33 cellular contexts compared by ENCODE assay signal in the genomic region with DNA sequence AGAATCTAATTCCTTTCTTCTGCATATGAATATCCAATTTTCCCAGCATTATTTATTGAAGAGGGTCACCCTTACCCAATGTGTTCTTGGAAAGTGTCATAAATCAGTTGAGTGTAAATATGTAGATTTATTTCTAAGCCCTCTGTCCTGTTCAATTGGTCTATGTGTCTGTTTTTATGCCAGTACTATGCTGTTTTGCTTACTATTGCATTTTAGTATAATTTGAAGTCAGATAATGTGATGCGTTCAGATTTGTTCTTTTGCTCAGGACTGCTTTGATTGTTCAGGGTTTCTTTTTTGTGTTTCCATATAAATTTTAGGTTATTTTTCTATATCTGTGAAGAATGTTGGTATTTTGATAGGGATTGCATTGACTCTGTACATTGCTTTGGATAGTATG.
"Had no signal": no experiment of that assay in that cellular context is flagged by ENCODE, and none has a peak within 500 bp of the region (broad histone marks: within the 10 kb centered on the region; RNA-seq: fewer than 3 reads in every experiment).

No MANE protein-coding gene starts in this region.

- DNase-seq: activated effector memory CD4-positive, alpha-beta T cell treated with anti-CD3 and anti-CD28 coated beads, Interleukin-2, amount 50 U/mL, for 16 hours; activated effector memory CD4-positive, alpha-beta T cell treated with Interleukin-2 at 50 U/mL for 16 hours; activated gamma-delta T cell; activated gamma-delta T cell treated with Interleukin-2 at 50 U/mL for 16 hours; activated naive CD4-positive, alpha-beta T cell; activated naive CD4-positive, alpha-beta T cell treated with anti-CD3 and anti-CD28 coated beads for 36 hours; activated naive CD4-positive, alpha-beta T cell treated with anti-CD3 and anti-CD28 coated beads, Interleukin-2, amount 10 ng/mL, durations not matched to agents 7 days and 5 days; activated naive CD4-positive, alpha-beta T cell treated with anti-CD3 and anti-CD28 coated beads, Interleukin-2, amount 50 U/mL, for 16 hours; activated naive CD4-positive, alpha-beta T cell treated with Interleukin-2 at 50 U/mL for 16 hours; activated naive CD8-positive, alpha-beta T cell treated with anti-CD3 and anti-CD28 coated beads for 36 hours; activated naive CD8-positive, alpha-beta T cell treated with anti-CD3 and anti-CD28 coated beads, Interleukin-2, amount 10 ng/mL, durations not matched to agents 7 days and 5 days; activated naive CD8-positive, alpha-beta T cell treated with anti-CD3 and anti-CD28 coated beads, Interleukin-2, amount 50 U/mL, for 24 hours; activated T-cell treated with anti-CD3 and anti-CD28 coated beads, Interleukin-2, amount 50 U/mL, for 24 hours; activated T-cell treated with anti-CD3 and anti-CD28 coated beads, Interleukin-2, amount 50 U/mL, for 4 hours; activated T-cell treated with anti-CD3 and anti-CD28 coated beads, Interleukin-2, amount 50 U/mL, for 48 hours; activated T-cell treated with anti-CD3 and anti-CD28 coated beads, Interleukin-2, amount 50 U/mL, for 72 hours; adrenal gland; amniotic stem cell; amygdala; anterior cingulate cortex; aorta; body of pancreas; brain microvascular endothelial cell; caudate nucleus; central memory CD4-positive, alpha-beta T cell; cerebellar nuclear complex had no signal

- H3K36me3 ChIP-seq: adrenal gland, ascending aorta, brain microvascular endothelial cell, breast epithelium, cardiac muscle cell had no signal

- FAIRE-seq: astrocyte, bronchial epithelial cell had no signal

- H3K27ac ChIP-seq: adrenal gland, ascending aorta, body of pancreas, brain microvascular endothelial cell, breast epithelium, cardiac muscle cell had no signal

- H3K9me3 ChIP-seq: adrenal gland, ascending aorta, body of pancreas, breast epithelium had no signal

- H3K4me3 ChIP-seq: adrenal gland, ascending aorta, body of pancreas, breast epithelium, cardiac muscle cell had no signal

- H3K27me3 ChIP-seq: adrenal gland, ascending aorta, body of pancreas, brain microvascular endothelial cell, breast epithelium, cardiac muscle cell had no signal

- ATAC-seq: activated naive CD4-positive, alpha-beta T cell treated with anti-CD3 and anti-CD28 coated beads, Interleukin-2, amount 50 U/mL, for 72 hours; activated naive CD8-positive, alpha-beta T cell treated with anti-CD3 and anti-CD28 coated beads, Interleukin-2, amount 50 U/mL, for 24 hours; activated T-cell treated with anti-CD3 and anti-CD28 coated beads, Interleukin-2, amount 50 U/mL, for 4 hours; activated T-cell treated with anti-CD3 and anti-CD28 coated beads, Interleukin-2, amount 50 U/mL, for 72 hours; activated T-helper 17 cell treated with anti-CD3 and anti-CD28 coated beads, Interleukin-2, amount 50 U/mL, for 72 hours; body of pancreas had no signal

- H3K4me1 ChIP-seq: adrenal gland, ascending aorta, body of pancreas, breast epithelium had no signal
